In genomic region chr5:117539692-117540091, GRCh38 we compare ENCODE assay signal across 19 cellular contexts.
"Had no signal": no experiment of that assay in that cellular context is flagged by ENCODE, and none has a peak within 500 bp of the region (broad histone marks: within the 10 kb centered on the region; RNA-seq: fewer than 3 reads in every experiment).

No MANE protein-coding gene starts in this region.

- DNase-seq: KBM-7, MV-4-11, NCI-H1048, NCI-H1105, NCI-H1436 treated with DMSO at 0.1 percent for 48 hours, NCI-H1694, NCI-H187 treated with DMSO at 0.1 percent for 48 hours, NCI-H2029 treated with DMSO at 0.1 percent for 48 hours, NCI-H226, NCI-H526 treated with DMSO at 0.1 percent for 48 hours, NCI-H774, PC-3, SHP77 treated with DMSO at 0.1 percent for 48 hours, T-helper 1 cell had no signal

- H3K4me3 ChIP-seq: SJCRH30 had no signal

- H3K27me3 ChIP-seq: SJCRH30 had no signal

- H3K27ac ChIP-seq: HL-60, RWPE1, SJCRH30 had no signal

- ATAC-seq: Panc1, PC-3, SK-N-SH treated with all-trans-retinoic acid at 6 μM for 48 hours had no signal

- H3K36me3 ChIP-seq: SJCRH30 had no signal
